Comparison of ENCODE assay signal across 3 cellular contexts in genomic region chr19:21668072-21668471, GRCh38.
"Had no signal": no experiment of that assay in that cellular context is flagged by ENCODE, and none has a peak within 500 bp of the region (broad histone marks: within the 10 kb centered on the region; RNA-seq: fewer than 3 reads in every experiment).

No MANE protein-coding gene starts in this region.

- ATAC-seq: GM12878 had no signal

- DNase-seq: GDM1, GF-D8 had no signal
